Comparison of ENCODE assay signal across 8 cellular contexts in genomic region chr20:51306521-51307358, GRCh38.
DNase-seq lines count a peak whose midpoint lies in the region; ATAC-seq and TF ChIP-seq lines count a peak whose summit lies in the region.

No MANE protein-coding gene starts in this region.

- H3K27me3 Mint-ChIP-seq in activated T-helper 2 cell treated with anti-CD3 and anti-CD28 coated beads, Interferon-gamma antibody, Interleukin-2, Interleukin-4, amounts not matched to agents 10 μg/mL and 5 μg/mL and 100 μg/mL, durations not matched to agents 14 hours and 24 hours and 36 hours (ENCODE audit: low read depth), result peaks cover 17% of the 10 kb centered on the region
- H3K27me3 Mint-ChIP-seq in osteocyte (ENCODE audit: unreplicated experiment), result no peaks in the 10 kb centered on the region

- no peak for TF ChIP-seq EP300 in tibial nerve (IDR thresholded peaks at IDR 0.05)

- H3K27me3 ChIP-seq in RWPE2 (ENCODE audit: insufficient read depth, poor library complexity, severe bottlenecking), result no peaks in the 10 kb centered on the region
- no peaks in the 10 kb centered on the region for H3K27me3 ChIP-seq in foreskin keratinocyte
- H3K27me3 ChIP-seq in tibial nerve, result no peaks in the 10 kb centered on the region

- WGBS in tibial nerve, 2 donors, result 35% methylated on average over 25 to 26 of the region's 29 CpGs

- peaks cover 4% of the 10 kb centered on the region for H3K9me3 Mint-ChIP-seq in activated T-helper 2 cell treated with anti-CD3 and anti-CD28 coated beads, Interferon-gamma antibody, Interleukin-2, Interleukin-4, amounts not matched to agents 10 μg/mL and 5 μg/mL and 100 μg/mL, durations not matched to agents 14 hours and 24 hours and 36 hours
- H3K9me3 Mint-ChIP-seq in osteocyte (ENCODE audit: unreplicated experiment), result no peaks in the 10 kb centered on the region

- H3K4me3 Mint-ChIP-seq in activated T-helper 2 cell treated with anti-CD3 and anti-CD28 coated beads, Interferon-gamma antibody, Interleukin-2, Interleukin-4, amounts not matched to agents 10 μg/mL and 5 μg/mL and 100 μg/mL, durations not matched to agents 14 hours and 24 hours and 36 hours (ENCODE audit: low read depth), result no peak overlapping the region
- no peak overlapping the region for H3K4me3 Mint-ChIP-seq in osteocyte (ENCODE audit: unreplicated experiment)

- peak; percentile 74 for DNase-seq in SIG-M5 treated with dmso at 0.1 percent for 504 hours (lab: John Stamatoyannopoulos, UW; ENCODE audit: unreplicated experiment)
- no peak for DNase-seq in SIG-M5 (lab: John Stamatoyannopoulos, UW)
- peak; percentile 35 for DNase-seq in Jurkat, Clone E6-1 (ENCODE audit: low read depth, low spot score)
- no peak for DNase-seq in RWPE2 (ENCODE audit: low spot score)
- peak; percentile 43 for DNase-seq in activated T-helper 2 cell treated with anti-CD3 and anti-CD28 coated beads, Interferon-gamma antibody, Interleukin-2, Interleukin-4, amounts not matched to agents 10 μg/mL and 5 μg/mL and 100 μg/mL, durations not matched to agents 14 hours and 24 hours and 36 hours (ENCODE audit: low spot score)
- peak in 1 of 2 donors; percentile 39 for DNase-seq in foreskin keratinocyte
- peak; percentile 91 for DNase-seq in osteocyte (ENCODE audit: extremely low spot score, unreplicated experiment)
- peak; percentile 55 to 74 for DNase-seq in tibial nerve (ENCODE audit: low spot score in 2 of 2)

- no peak overlapping the region for H3K27ac Mint-ChIP-seq in activated T-helper 2 cell treated with anti-CD3 and anti-CD28 coated beads, Interferon-gamma antibody, Interleukin-2, Interleukin-4, amounts not matched to agents 10 μg/mL and 5 μg/mL and 100 μg/mL, durations not matched to agents 14 hours and 24 hours and 36 hours
- no peak overlapping the region for H3K27ac Mint-ChIP-seq in osteocyte (ENCODE audit: unreplicated experiment)

- H3K4me1 Mint-ChIP-seq in activated T-helper 2 cell treated with anti-CD3 and anti-CD28 coated beads, Interferon-gamma antibody, Interleukin-2, Interleukin-4, amounts not matched to agents 10 μg/mL and 5 μg/mL and 100 μg/mL, durations not matched to agents 14 hours and 24 hours and 36 hours (ENCODE audit: low read depth), result no peaks in the 10 kb centered on the region
- peaks cover 5% of the 10 kb centered on the region for H3K4me1 Mint-ChIP-seq in osteocyte (ENCODE audit: unreplicated experiment)

- peak; percentile 100 for TF ChIP-seq CTCF in RWPE2 (IDR thresholded peaks at IDR 0.05; ENCODE audit: poor library complexity, severe bottlenecking)
- TF ChIP-seq CTCF in foreskin keratinocyte (conservative IDR thresholded peaks at IDR 0.05), result peak; percentile 94
- TF ChIP-seq CTCF in osteocyte (IDR thresholded peaks at IDR 0.05), result peak; percentile 98
- peak; percentile 81 to 95 (median 86) for TF ChIP-seq CTCF in tibial nerve (IDR thresholded peaks at IDR 0.05)

- no peaks in the 10 kb centered on the region for H3K36me3 ChIP-seq in RWPE2 (ENCODE audit: low read depth)
- no peaks in the 10 kb centered on the region for H3K36me3 ChIP-seq in tibial nerve

- ATAC-seq in RWPE2 (ENCODE audit: low read depth) (peak; percentile 98), foreskin keratinocyte (peak; percentile 90)

- no peaks in the 10 kb centered on the region for H3K36me3 Mint-ChIP-seq in activated T-helper 2 cell treated with anti-CD3 and anti-CD28 coated beads, Interferon-gamma antibody, Interleukin-2, Interleukin-4, amounts not matched to agents 10 μg/mL and 5 μg/mL and 100 μg/mL, durations not matched to agents 14 hours and 24 hours and 36 hours (ENCODE audit: low read depth)
- H3K36me3 Mint-ChIP-seq in osteocyte (ENCODE audit: unreplicated experiment), result no peaks in the 10 kb centered on the region

- intact Hi-C loops in activated T-helper 2 cell treated with anti-CD3 and anti-CD28 coated beads, Interferon-gamma antibody, Interleukin-2, Interleukin-4, amounts not matched to agents 10 μg/mL and 5 μg/mL and 100 μg/mL, durations not matched to agents 14 hours and 24 hours and 36 hours (cut with micrococcal nuclease), result loop anchor here (1.0 to 2.0 kb wide), 2 partner anchors 86 to 313 kb away; no protein-coding TSS in a partner anchor

- no peak for TF ChIP-seq POLR2A in tibial nerve (IDR thresholded peaks at IDR 0.05)

- H3K4me1 ChIP-seq in RWPE2 (ENCODE audit: insufficient read depth, poor library complexity, severe bottlenecking), result peaks cover 5% of the 10 kb centered on the region
- H3K4me1 ChIP-seq in foreskin keratinocyte, result peaks cover under 1% of the 10 kb centered on the region
- H3K4me1 ChIP-seq in tibial nerve, result peaks cover 0 to 8% (median 3%) of the 10 kb centered on the region in 4 donors

- H3K9me3 ChIP-seq in RWPE2 (ENCODE audit: severe bottlenecking), result peaks cover 4% of the 10 kb centered on the region
- peaks cover 0 to 4% (median 0%) of the 10 kb centered on the region in 4 donors for H3K9me3 ChIP-seq in tibial nerve

- H3K4me3 ChIP-seq in Jurkat, Clone E6-1 (ENCODE audit: low read length), result no peak overlapping the region
- H3K4me3 ChIP-seq in RWPE2 (ENCODE audit: severe bottlenecking) (no peak overlapping the region), tibial nerve (no peak overlapping the region)

- H3K27ac ChIP-seq in RWPE2 (ENCODE audit: poor library complexity, severe bottlenecking) (no peak overlapping the region), foreskin keratinocyte (no peak overlapping the region), tibial nerve (peak overlapping the region in 1 of 4 donors; percentile 26)

Comparison
In these comparisons a context has a peak if more than half of its experiments do, and no peak if none do; other contexts are left out.
1. DNase-seq: peak in SIG-M5 treated with dmso at 0.1 percent for 504 hours (single experiment), Jurkat, Clone E6-1 (single experiment), activated T-helper 2 cell treated with anti-CD3 and anti-CD28 coated beads, Interferon-gamma antibody, Interleukin-2, Interleukin-4, amounts not matched to agents 10 μg/mL and 5 μg/mL and 100 μg/mL, durations not matched to agents 14 hours and 24 hours and 36 hours (single experiment), osteocyte (single experiment) and tibial nerve (2 of 2); none in SIG-M5 (single experiment) and RWPE2 (single experiment).
2. Peak in every context shown above with its lines, with median percentiles within 50 percentile points of each other: CTCF ChIP-seq.